Comparison of ENCODE assay signal across 1 cellular context in genomic region chr2:10931710-10932255, GRCh38.
TF ChIP-seq lines count a peak whose summit lies in the region.

No MANE protein-coding gene starts in this region.

TF ChIP-seq in H1, 55 proteins besides CTCF, POLR2A, EP300 and RAD21:
- TF ChIP-seq USF2 (IDR thresholded peaks at IDR 0.05; ENCODE audit: low read length) (no peak), JUND (IDR thresholded peaks at IDR 0.05; ENCODE audit: low read length) (no peak), SIN3A (conservative IDR thresholded peaks at IDR 0.05 in 1 of 2, IDR thresholded peaks at IDR 0.05 in 1 of 2; ENCODE audit: low read depth in 1 of 2, low read length in 2 of 2) (no peak), BACH1 (IDR thresholded peaks at IDR 0.05; ENCODE audit: low read length) (no peak), NANOG (IDR thresholded peaks at IDR 0.05; ENCODE audit: insufficient read depth, low read depth, low read length, poor library complexity, severe bottlenecking) (no peak), EZH2 (IDR thresholded peaks at IDR 0.05; ENCODE audit: low read depth, low read length, severe bottlenecking) (no peak), TAF7 (optimal IDR thresholded peaks at IDR 0.05; ENCODE audit: borderline replicate concordance, low read depth, low read length) (no peak), SAP30 (IDR thresholded peaks at IDR 0.05; ENCODE audit: insufficient read depth, insufficient replicate concordance, low read length) (no peak), ASH2L (IDR thresholded peaks at IDR 0.05; ENCODE audit: low read length) (no peak), ZNF274 (IDR thresholded peaks at IDR 0.05; ENCODE audit: borderline replicate concordance, extremely low read depth, low read length) (no peak), GTF2F1 (IDR thresholded peaks at IDR 0.05; ENCODE audit: borderline replicate concordance, low read depth, low read length) (no peak), SIRT6 (IDR thresholded peaks at IDR 0.05; ENCODE audit: low read length) (no peak)
- TF ChIP-seq, protein P1, sequence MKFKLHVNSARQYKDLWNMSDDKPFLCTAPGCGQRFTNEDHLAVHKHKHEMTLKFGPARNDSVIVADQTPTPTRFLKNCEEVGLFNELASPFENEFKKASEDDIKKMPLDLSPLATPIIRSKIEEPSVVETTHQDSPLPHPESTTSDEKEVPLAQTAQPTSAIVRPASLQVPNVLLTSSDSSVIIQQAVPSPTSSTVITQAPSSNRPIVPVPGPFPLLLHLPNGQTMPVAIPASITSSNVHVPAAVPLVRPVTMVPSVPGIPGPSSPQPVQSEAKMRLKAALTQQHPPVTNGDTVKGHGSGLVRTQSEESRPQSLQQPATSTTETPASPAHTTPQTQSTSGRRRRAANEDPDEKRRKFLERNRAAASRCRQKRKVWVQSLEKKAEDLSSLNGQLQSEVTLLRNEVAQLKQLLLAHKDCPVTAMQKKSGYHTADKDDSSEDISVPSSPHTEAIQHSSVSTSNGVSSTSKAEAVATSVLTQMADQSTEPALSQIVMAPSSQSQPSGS (IDR thresholded peaks at IDR 0.05; ENCODE audit: low read length) = no peak
- TF ChIP-seq, protein P2, sequence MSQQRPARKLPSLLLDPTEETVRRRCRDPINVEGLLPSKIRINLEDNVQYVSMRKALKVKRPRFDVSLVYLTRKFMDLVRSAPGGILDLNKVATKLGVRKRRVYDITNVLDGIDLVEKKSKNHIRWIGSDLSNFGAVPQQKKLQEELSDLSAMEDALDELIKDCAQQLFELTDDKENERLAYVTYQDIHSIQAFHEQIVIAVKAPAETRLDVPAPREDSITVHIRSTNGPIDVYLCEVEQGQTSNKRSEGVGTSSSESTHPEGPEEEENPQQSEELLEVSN (IDR thresholded peaks at IDR 0.05) = no peak
